17 cellular contexts compared by ENCODE assay signal in the genomic region with DNA sequence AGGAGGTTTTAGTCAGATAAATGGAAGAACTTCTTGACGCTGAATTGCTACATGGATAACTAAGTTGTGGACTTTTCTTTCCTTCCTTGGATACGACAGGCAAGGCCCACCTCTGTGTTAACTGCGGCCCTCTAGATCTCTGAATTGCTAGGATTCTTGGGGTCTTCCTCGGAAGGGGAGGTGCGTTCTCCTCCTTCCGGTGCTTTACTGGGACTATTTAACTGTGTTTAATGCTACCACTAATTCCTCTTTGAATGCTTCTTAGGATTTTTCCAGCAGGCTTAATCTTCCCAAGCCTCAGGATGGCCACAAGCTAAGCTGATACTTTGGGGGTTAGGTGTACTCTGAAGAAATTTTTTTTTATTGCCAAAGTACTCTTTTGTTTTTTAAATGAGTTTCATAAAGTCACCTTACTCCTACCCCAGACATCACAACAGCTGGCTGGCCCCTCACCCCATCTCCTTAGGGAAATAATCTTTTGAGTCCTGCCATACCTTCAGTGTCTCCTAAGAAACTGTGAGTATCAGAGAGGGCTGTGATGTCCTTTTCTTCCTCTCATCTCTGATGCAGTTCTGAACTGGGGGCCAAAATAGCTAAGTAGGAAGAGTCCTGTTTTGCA. TPM values are rescaled to one million over a fixed set of nuclear protein-coding genes. Genes with fewer than 3 reads are reported as not detected.
A peak's percentile ranks its signal among the peaks of the same experiment; 100 is the strongest.
DNase-seq lines count a peak whose midpoint lies in the region; ATAC-seq, FAIRE-seq and TF ChIP-seq lines count a peak whose summit lies in the region.
"Had no signal": no experiment of that assay in that cellular context is flagged by ENCODE, and none has a peak within 500 bp of the region (broad histone marks: within the 10 kb centered on the region; RNA-seq: fewer than 3 reads in every experiment).

No MANE protein-coding gene starts in this region.

- H3K27me3 ChIP-seq in GM23338 (ENCODE audit: insufficient read depth) (no peaks in the 10 kb centered on the region), astrocyte (ENCODE audit: insufficient read depth, low read length) (no peaks in the 10 kb centered on the region), keratinocyte (ENCODE audit: control insufficient read depth, extremely low read depth, insufficient read depth, low read length) (no peaks in the 10 kb centered on the region), smooth muscle cell (ENCODE audit: low read depth) (no peaks in the 10 kb centered on the region)
- H3K27me3 ChIP-seq: brain microvascular endothelial cell, foreskin keratinocyte had no signal

- H3F3A ChIP-seq in GM23338 (replicated peaks; ENCODE audit: low read depth) (no peaks in the 10 kb centered on the region), smooth muscle cell (ENCODE audit: low read depth) (peaks cover 30% of the 10 kb centered on the region)

- peaks cover 90% of the 10 kb centered on the region for H3K4me1 Mint-ChIP-seq in GM23338
- peaks cover 95% of the 10 kb centered on the region for H3K4me1 Mint-ChIP-seq in astrocyte (ENCODE audit: low read depth, unreplicated experiment)
- H3K4me1 Mint-ChIP-seq in activated T-cell treated with anti-CD3 and anti-CD28 coated beads, Interleukin-2, amount 50 U/mL, for 4 hours (ENCODE audit: low read depth), result no peaks in the 10 kb centered on the region
- H3K4me1 Mint-ChIP-seq in activated CD8-positive, alpha-beta memory T cell treated with anti-CD3 and anti-CD28 coated beads, Interleukin-2, amount 10 ng/mL, durations not matched to agents 7 days and 5 days, result no peaks in the 10 kb centered on the region

- WGBS in smooth muscle cell (ENCODE audit: low lambda C conversion rate), result 37% methylated on average over 6 of the region's 6 CpGs

- H3K27me3 Mint-ChIP-seq in GM23338 (ENCODE audit: insufficient read depth, low read depth, poor library complexity) (peaks cover 15% of the 10 kb centered on the region), astrocyte (ENCODE audit: low read depth, unreplicated experiment) (no peaks in the 10 kb centered on the region)
- H3K27me3 Mint-ChIP-seq in activated T-cell treated with anti-CD3 and anti-CD28 coated beads, Interleukin-2, amount 50 U/mL, for 4 hours (ENCODE audit: low read depth), result peaks cover 44% of the 10 kb centered on the region
- peaks cover 25% of the 10 kb centered on the region for H3K27me3 Mint-ChIP-seq in activated CD8-positive, alpha-beta memory T cell treated with anti-CD3 and anti-CD28 coated beads, Interleukin-2, amount 10 ng/mL, durations not matched to agents 7 days and 5 days

- H2AFZ ChIP-seq in GM23338 (no peak overlapping the region), astrocyte (ENCODE audit: low read depth, low read length) (no peak overlapping the region), keratinocyte (ENCODE audit: control insufficient read depth, low read length) (no peak overlapping the region), smooth muscle cell (ENCODE audit: low read depth) (no peak overlapping the region)

- H3K4me2 ChIP-seq in GM23338, result peak overlapping the region; percentile 55
- H3K4me2 ChIP-seq in astrocyte (ENCODE audit: low read length), result peak overlapping the region; percentile 52
- no peak overlapping the region for H3K4me2 ChIP-seq in keratinocyte (ENCODE audit: control insufficient read depth, extremely low read depth, insufficient read depth, low read depth, low read length)
- H3K4me2 ChIP-seq in smooth muscle cell, result peak overlapping the region; percentile 66

- H3K36me3 Mint-ChIP-seq in GM23338 (ENCODE audit: low read depth) (no peaks in the 10 kb centered on the region; the same call in 2 of the 3 replicates), astrocyte (ENCODE audit: low read depth, unreplicated experiment) (peaks cover 7% of the 10 kb centered on the region)
- H3K36me3 Mint-ChIP-seq in activated T-cell treated with anti-CD3 and anti-CD28 coated beads, Interleukin-2, amount 50 U/mL, for 4 hours (ENCODE audit: insufficient read depth), result no peaks in the 10 kb centered on the region
- no peaks in the 10 kb centered on the region for H3K36me3 Mint-ChIP-seq in activated CD8-positive, alpha-beta memory T cell treated with anti-CD3 and anti-CD28 coated beads, Interleukin-2, amount 10 ng/mL, durations not matched to agents 7 days and 5 days

- H3K9me1 ChIP-seq in keratinocyte (ENCODE audit: control insufficient read depth, extremely low read depth, insufficient read depth, low read length), result no peaks in the 10 kb centered on the region

- H3K9ac ChIP-seq in astrocyte (ENCODE audit: low read length) (no peak overlapping the region), keratinocyte (ENCODE audit: control insufficient read depth, extremely low read depth, insufficient read depth, low read length) (no peak overlapping the region), smooth muscle cell (ENCODE audit: low read depth) (no peak overlapping the region)

- H3K4me3 ChIP-seq in GM23338, result peak overlapping the region; percentile 38
- no peak overlapping the region for H3K4me3 ChIP-seq in astrocyte (ENCODE audit: insufficient read depth, low read depth, low read length)
- H3K4me3 ChIP-seq in keratinocyte (ENCODE audit: control insufficient read depth in 2 of 3, extremely low read depth in 1 of 3, insufficient read depth in 2 of 3, low read depth in 1 of 3, low read length in 3 of 3), result no peak overlapping the region
- H3K4me3 ChIP-seq in smooth muscle cell, result no peak overlapping the region
- H3K4me3 ChIP-seq: GM12878, lower lobe of right lung had no signal

- H3K36me3 ChIP-seq in GM23338 (ENCODE audit: insufficient read depth), result no peaks in the 10 kb centered on the region
- H3K36me3 ChIP-seq in astrocyte (ENCODE audit: insufficient read depth, low read length), result no peaks in the 10 kb centered on the region
- H3K36me3 ChIP-seq in keratinocyte (ENCODE audit: control insufficient read depth in 2 of 2, extremely low read depth in 1 of 2, insufficient read depth in 2 of 2, low read length in 2 of 2), result peaks cover 8 to 17% of the 10 kb centered on the region in 2 experiments
- H3K36me3 ChIP-seq in smooth muscle cell (ENCODE audit: low read depth), result no peaks in the 10 kb centered on the region
- H3K36me3 ChIP-seq: lower lobe of right lung, neutrophil had no signal

- no peaks in the 10 kb centered on the region for H3K9me2 ChIP-seq in GM23338 (ENCODE audit: insufficient read depth)

- H3K27ac ChIP-seq in GM23338 (ENCODE audit: low read depth) (peak overlapping the region; percentile 81), astrocyte (ENCODE audit: low read depth, low read length) (no peak overlapping the region), keratinocyte (ENCODE audit: control insufficient read depth, insufficient read depth, low read length) (no peak overlapping the region), smooth muscle cell (ENCODE audit: low read depth) (peak overlapping the region; percentile 71)
- H3K27ac ChIP-seq: brain microvascular endothelial cell, neutrophil had no signal

- no peak for TF ChIP-seq CTCF in GM23338 (conservative IDR thresholded peaks at IDR 0.05; ENCODE audit: low read depth in 2 of 2)
- no peak for TF ChIP-seq CTCF in astrocyte (IDR thresholded peaks at IDR 0.05; ENCODE audit: insufficient read depth, low read depth, low read length)
- TF ChIP-seq CTCF in keratinocyte (optimal IDR thresholded peaks at IDR 0.05 in 1 of 3, IDR thresholded peaks at IDR 0.05 in 1 of 3, conservative IDR thresholded peaks at IDR 0.05 in 1 of 3; ENCODE audit: extremely low read depth in 1 of 3, insufficient read depth in 2 of 3, low read length in 3 of 3), result no peak
- no peak for TF ChIP-seq CTCF in smooth muscle cell (IDR thresholded peaks at IDR 0.05; ENCODE audit: borderline replicate concordance, insufficient read depth, poor library complexity, severe bottlenecking)
- no peak for TF ChIP-seq CTCF in GM20000 (IDR thresholded peaks at IDR 0.05; ENCODE audit: extremely low read depth, missing control alignments)

- CTCF ChIA-PET in activated CD8-positive, alpha-beta memory T cell treated with anti-CD3 and anti-CD28 coated beads, Interleukin-2, amount 10 ng/mL, durations not matched to agents 7 days and 5 days (lab: Charles Lee), result no interaction called here

- H3K9me3 Mint-ChIP-seq in GM23338, result no peaks in the 10 kb centered on the region
- no peaks in the 10 kb centered on the region for H3K9me3 Mint-ChIP-seq in astrocyte (ENCODE audit: unreplicated experiment)
- no peaks in the 10 kb centered on the region for H3K9me3 Mint-ChIP-seq in activated T-cell treated with anti-CD3 and anti-CD28 coated beads, Interleukin-2, amount 50 U/mL, for 4 hours
- no peaks in the 10 kb centered on the region for H3K9me3 Mint-ChIP-seq in activated CD8-positive, alpha-beta memory T cell treated with anti-CD3 and anti-CD28 coated beads, Interleukin-2, amount 10 ng/mL, durations not matched to agents 7 days and 5 days (ENCODE audit: low read depth)

- H3K4me1 ChIP-seq in GM23338 (ENCODE audit: insufficient read depth) (peaks cover 79% of the 10 kb centered on the region), astrocyte (ENCODE audit: insufficient read depth, low read length) (peaks cover 75% of the 10 kb centered on the region), keratinocyte (ENCODE audit: control insufficient read depth, extremely low read depth, insufficient read depth, low read length) (peaks cover 81% of the 10 kb centered on the region), smooth muscle cell (ENCODE audit: low read depth) (peaks cover 86% of the 10 kb centered on the region)

- peaks cover 85% of the 10 kb centered on the region for H3K79me2 ChIP-seq in GM23338 (replicated peaks; ENCODE audit: insufficient read depth)
- peaks cover 83% of the 10 kb centered on the region for H3K79me2 ChIP-seq in astrocyte (ENCODE audit: insufficient read depth, low read length)
- H3K79me2 ChIP-seq in keratinocyte (ENCODE audit: control insufficient read depth, insufficient read depth, low read length), result peaks cover 69% of the 10 kb centered on the region
- H3K79me2 ChIP-seq in smooth muscle cell (ENCODE audit: low read depth), result peaks cover 64% of the 10 kb centered on the region

- dilution Hi-C loops in keratinocyte (cut with MboI; ENCODE audit: extremely low pct_ligation_motif_present, low sequenced_read_pairs), result no loop called here

- H3K27ac Mint-ChIP-seq in GM23338 (peak overlapping the region; percentile 62; the same call in 1 of the 2 replicates), astrocyte (ENCODE audit: unreplicated experiment) (peak overlapping the region; percentile 71)
- H3K27ac Mint-ChIP-seq in activated CD8-positive, alpha-beta memory T cell treated with anti-CD3 and anti-CD28 coated beads, Interleukin-2, amount 10 ng/mL, durations not matched to agents 7 days and 5 days, result no peak overlapping the region

- H3K9me3 ChIP-seq in astrocyte (ENCODE audit: insufficient read depth, low read depth, low read length), result no peaks in the 10 kb centered on the region
- no peaks in the 10 kb centered on the region for H3K9me3 ChIP-seq in keratinocyte (ENCODE audit: control insufficient read depth, low read depth, low read length)
- no peaks in the 10 kb centered on the region for H3K9me3 ChIP-seq in smooth muscle cell (replicated peaks; ENCODE audit: low read depth)
- H3K9me3 ChIP-seq: lower lobe of right lung, neutrophil had no signal

- peak; percentile 63 for DNase-seq in GM23338 (ENCODE audit: low spot score)
- DNase-seq in astrocyte (ENCODE audit: low read depth), result no peak
- DNase-seq in keratinocyte (ENCODE audit: low read depth, low spot score), result no peak
- DNase-seq in smooth muscle cell (lab: John Stamatoyannopoulos, UW; ENCODE audit: unreplicated experiment), result no peak
- no peak for DNase-seq in GM20000 (ENCODE audit: low spot score)
- no peak for DNase-seq in activated T-cell treated with anti-CD3 and anti-CD28 coated beads, Interleukin-2, amount 50 U/mL, for 4 hours
- no peak for DNase-seq in activated CD8-positive, alpha-beta memory T cell treated with anti-CD3 and anti-CD28 coated beads, Interleukin-2, amount 10 ng/mL, durations not matched to agents 7 days and 5 days
- DNase-seq in NCI-H2081 treated with DMSO at 0.1 percent for 48 hours (lab: John Stamatoyannopoulos, UW), result no peak
- DNase-seq: activated naive CD4-positive, alpha-beta T cell; brain microvascular endothelial cell; foreskin keratinocyte; lower lobe of right lung; MV-4-11; stimulated activated CD4-positive, alpha-beta T cell treated with anti-CD3 and anti-CD28 coated beads, Interleukin-4, amount 100 ng/mL, for 4 hours had no signal

- FAIRE-seq in astrocyte (lab: Jason Lieb, UNC) (no peak), keratinocyte (lab: Jason Lieb, UNC) (peak; percentile 9)
- FAIRE-seq: GM12878 had no signal

- ATAC-seq in GM23338, result no peak
- no peak for ATAC-seq in activated T-cell treated with anti-CD3 and anti-CD28 coated beads, Interleukin-2, amount 50 U/mL, for 4 hours
- no peak for ATAC-seq in activated CD8-positive, alpha-beta memory T cell treated with anti-CD3 and anti-CD28 coated beads, Interleukin-2, amount 10 ng/mL, durations not matched to agents 7 days and 5 days
- ATAC-seq: foreskin keratinocyte, GM12878, lower lobe of right lung had no signal

- H4K20me1 ChIP-seq in GM23338 (replicated peaks; ENCODE audit: insufficient read depth) (no peaks in the 10 kb centered on the region), astrocyte (ENCODE audit: insufficient read depth, low read length) (no peaks in the 10 kb centered on the region), keratinocyte (ENCODE audit: control insufficient read depth, extremely low read depth, insufficient read depth, low read length) (no peaks in the 10 kb centered on the region), smooth muscle cell (ENCODE audit: low read depth) (no peaks in the 10 kb centered on the region)

- peak overlapping the region; percentile 18; the same call in 1 of the 3 replicates for H3K4me3 Mint-ChIP-seq in GM23338
- H3K4me3 Mint-ChIP-seq in astrocyte (ENCODE audit: unreplicated experiment), result no peak overlapping the region
- H3K4me3 Mint-ChIP-seq in activated T-cell treated with anti-CD3 and anti-CD28 coated beads, Interleukin-2, amount 50 U/mL, for 4 hours, result no peak overlapping the region
- no peak overlapping the region for H3K4me3 Mint-ChIP-seq in activated CD8-positive, alpha-beta memory T cell treated with anti-CD3 and anti-CD28 coated beads, Interleukin-2, amount 10 ng/mL, durations not matched to agents 7 days and 5 days

RNA-seq across cellular contexts. Expression of a gene that starts 21.4 kb away (rescaled TPM):
- 35.2 and 41.0 TPM in 2 replicates for total RNA-seq in GM23338 (2014; rRNA removed; shearing (Covaris generic))
- polyA plus RNA-seq in GM23338 (2016; fragmentation: Nextera tagmentation; extraction: Ambion mirVana) (5.1 and 5.6 TPM in 2 replicates), keratinocyte (18.3 to 29.8 TPM (median 19.7 TPM) in 3 replicates), smooth muscle cell (40.9 and 41.2 TPM in 2 replicates)
- total RNA-seq in astrocyte (195 and 231 TPM in 2 replicates), smooth muscle cell (58.4 and 66.6 TPM in 2 replicates)
- 2.7 TPM for polyA plus RNA-seq in keratinocyte (2011; ENCODE audit: low read depth)
- 11.1 and 14.7 TPM in 2 replicates for polyA plus RNA-seq in keratinocyte (2011; cell fraction: cytosol; rRNA removed)
- polyA plus RNA-seq in keratinocyte (2011; cell fraction: nucleus; rRNA removed), result 65.2 and 75.4 TPM in 2 replicates
- 11.5 and 45.7 TPM in 2 replicates for polyA plus RNA-seq in keratinocyte (2012; ENCODE audit: low replicate concordance)
- polyA minus RNA-seq in keratinocyte, result 47.6 to 153 TPM (median 54.8 TPM) in 3 replicates
- 39.5 TPM for polyA minus RNA-seq in keratinocyte (2011; cell fraction: cytosol; rRNA and poly(A)+ RNA removed)
- 101 and 135 TPM in 2 replicates for polyA minus RNA-seq in keratinocyte (2011; cell fraction: nucleus; rRNA and poly(A)+ RNA removed)
- total RNA-seq in activated T-cell treated with anti-CD3 and anti-CD28 coated beads, Interleukin-2, amount 50 U/mL, for 4 hours, result under 1 TPM; 0.15 to 0.29 (median 0.16) TPM
- not detected for total RNA-seq in activated CD8-positive, alpha-beta memory T cell treated with anti-CD3 and anti-CD28 coated beads, Interleukin-2, amount 10 ng/mL, durations not matched to agents 7 days and 5 days
- total RNA-seq: T-helper 1 cell treated with Interleukin-12 subunit alpha and Interleukin-12 subunit beta and Interleukin-4 antibody, amounts not matched to agents 30 ng/mL and 1 ng/mL, for 36 hours had no signal
- polyA plus RNA-seq: GM12878 had no signal

Comparison
In these comparisons a context has a peak if more than half of its experiments do, and no peak if none do; other contexts are left out.
1. H3K27ac ChIP-seq: peak in GM23338 (single experiment) and smooth muscle cell (single experiment); none in astrocyte (single experiment) and keratinocyte (single experiment).
2. RNA of a gene that starts 21.4 kb away (total RNA-seq): 195 to 231 TPM in astrocyte, 58.4 to 66.6 TPM in smooth muscle cell and 35.2 to 41.0 TPM in GM23338; 0.15 to 0.29 TPM in activated T-cell treated with anti-CD3 and anti-CD28 coated beads, Interleukin-2, amount 50 U/mL, for 4 hours and not detected in activated CD8-positive, alpha-beta memory T cell treated with anti-CD3 and anti-CD28 coated beads, Interleukin-2, amount 10 ng/mL, durations not matched to agents 7 days and 5 days; every median in the first group is over 10 times any median in the second.